13 cellular contexts compared by ENCODE assay signal in genomic region chr3:103218146-103218545, GRCh38.
DNase-seq lines count a peak whose midpoint lies in the region; ATAC-seq, FAIRE-seq and TF ChIP-seq lines count a peak whose summit lies in the region.
"Had no signal": no experiment of that assay in that cellular context is flagged by ENCODE, and none has a peak within 500 bp of the region (broad histone marks: within the 10 kb centered on the region; RNA-seq: fewer than 3 reads in every experiment).

No MANE protein-coding gene starts in this region.

- no peaks in the 10 kb centered on the region for H3K27me3 ChIP-seq in suprapubic skin
- H3K27me3 ChIP-seq: SJSA1, tibial nerve had no signal

- TF ChIP-seq POLR2A in suprapubic skin (IDR thresholded peaks at IDR 0.05), result no peak

- in situ Hi-C loops in G401 (cut with HindIII; ENCODE audit: low sequenced_read_pairs), result no loop called here

- no peak for TF ChIP-seq CTCF in suprapubic skin (IDR thresholded peaks at IDR 0.05)

- no peak overlapping the region for H3K27ac ChIP-seq in suprapubic skin
- H3K27ac ChIP-seq: SJSA1, tibial nerve had no signal

- H3K4me3 ChIP-seq in suprapubic skin, result no peak overlapping the region
- H3K4me3 ChIP-seq: SJSA1, tibial nerve had no signal

- peak; percentile 94 for FAIRE-seq in GM18507 (lab: Jason Lieb, UNC)

- peak; percentile 32 for DNase-seq in GM18507 (ENCODE audit: extremely low spot score, insufficient read length, low read depth)
- peak; percentile 67 for DNase-seq in SIG-M5 treated with dmso at 0.1 percent for 504 hours (lab: John Stamatoyannopoulos, UW; ENCODE audit: unreplicated experiment)
- DNase-seq in NCI-H1048 (lab: John Stamatoyannopoulos, UW), result no peak
- DNase-seq in G401 (ENCODE audit: low spot score), result no peak
- DNase-seq in NCI-H2107 (lab: John Stamatoyannopoulos, UW), result no peak
- DNase-seq in suprapubic skin (ENCODE audit: low spot score in 2 of 2), result no peak
- DNase-seq: COR-L47, NCI-H1436 had no signal

- no peaks in the 10 kb centered on the region for H3K9me3 ChIP-seq in suprapubic skin
- H3K9me3 ChIP-seq: SJSA1, tibial nerve had no signal

- no peaks in the 10 kb centered on the region for H3K4me1 ChIP-seq in suprapubic skin
- H3K4me1 ChIP-seq: SJSA1, tibial nerve had no signal

- H3K36me3 ChIP-seq in suprapubic skin, result no peaks in the 10 kb centered on the region
- H3K36me3 ChIP-seq: SJSA1, tibial nerve had no signal

- 33% methylated on average over 1 of the region's 1 CpG for WGBS in suprapubic skin

- peak; percentile 100 for ATAC-seq in GM21381 (IDR thresholded peaks at IDR 0.05; ENCODE audit: unreplicated experiment)
- peak; percentile 100 for ATAC-seq in HG03066 (IDR thresholded peaks at IDR 0.05; ENCODE audit: low read depth, unreplicated experiment)
- ATAC-seq: HCT116 had no signal

- no peak for TF ChIP-seq EP300 in suprapubic skin (IDR thresholded peaks at IDR 0.05)

Comparison
In these comparisons a context has a peak if more than half of its experiments do, and no peak if none do; other contexts are left out.
1. DNase-seq: peak in GM18507 (single experiment) and SIG-M5 treated with dmso at 0.1 percent for 504 hours (single experiment); none in NCI-H1048 (single experiment), G401 (single experiment), NCI-H2107 (single experiment) and suprapubic skin (0 of 2).